ENCODE assay signal across 1 cellular context in genomic region chr11:62882811-62883496, GRCh38.
TF ChIP-seq lines count a peak whose summit lies in the region.

No MANE protein-coding gene starts in this region.

TF ChIP-seq in GM23338, 12 proteins besides CTCF, POLR2A, EP300 and RAD21 (continued from another document):
- TF ChIP-seq REST (IDR thresholded peaks at IDR 0.05; ENCODE audit: unreplicated experiment): no peak
- no peak for TF ChIP-seq EZH2 (IDR thresholded peaks at IDR 0.05; ENCODE audit: low read depth, unreplicated experiment)
- TF ChIP-seq POLR2AphosphoS5 (IDR thresholded peaks at IDR 0.05; ENCODE audit: low read depth): no peak
- no peak for TF ChIP-seq ZNF331 (CRISPR knock-in tag; IDR thresholded peaks at IDR 0.05; ENCODE audit: low read depth)
- no peak for TF ChIP-seq CREB1 (CRISPR knock-in tag; IDR thresholded peaks at IDR 0.05; ENCODE audit: low read depth)
- no peak for TF ChIP-seq ZNF114 (CRISPR knock-in tag; IDR thresholded peaks at IDR 0.05)
- TF ChIP-seq ETS1 (IDR thresholded peaks at IDR 0.05): no peak
- no peak for TF ChIP-seq JUNB (IDR thresholded peaks at IDR 0.05; ENCODE audit: unreplicated experiment)
